19 cellular contexts compared by ENCODE assay signal in genomic region chr2:28206786-28207185, GRCh38.
DNase-seq lines count a peak whose midpoint lies in the region; ATAC-seq lines count a peak whose summit lies in the region.
"Had no signal": no experiment of that assay in that cellular context is flagged by ENCODE, and none has a peak within 500 bp of the region (broad histone marks: within the 10 kb centered on the region; RNA-seq: fewer than 3 reads in every experiment).

No MANE protein-coding gene starts in this region.

- ATAC-seq in GM18907 (IDR thresholded peaks at IDR 0.05; ENCODE audit: unreplicated experiment) (no peak), GM18909 (IDR thresholded peaks at IDR 0.05; ENCODE audit: poor library complexity, unreplicated experiment) (no peak), T-helper 17 cell (no peak)
- ATAC-seq: activated naive CD8-positive, alpha-beta T cell treated with anti-CD3 and anti-CD28 coated beads, Interleukin-2, amount 50 U/mL, for 24 hours had no signal

- peaks cover 4% of the 10 kb centered on the region for H3K36me3 Mint-ChIP-seq in T-helper 17 cell (ENCODE audit: low read depth)
- H3K36me3 Mint-ChIP-seq: neural progenitor cell had no signal

- no peak overlapping the region for H3K4me3 ChIP-seq in SJSA1
- H3K4me3 ChIP-seq: neural progenitor cell, SJCRH30, suprapubic skin had no signal

- H3K27me3 ChIP-seq in SJSA1 (replicated peaks), result no peaks in the 10 kb centered on the region
- H3K27me3 ChIP-seq: neural progenitor cell, SJCRH30, suprapubic skin had no signal

- H3K27ac Mint-ChIP-seq in T-helper 17 cell, result no peak overlapping the region
- H3K27ac Mint-ChIP-seq: activated naive CD8-positive, alpha-beta T cell treated with anti-CD3 and anti-CD28 coated beads, Interleukin-2, amount 50 U/mL, for 24 hours; endodermal cell; neural progenitor cell had no signal

- no peaks in the 10 kb centered on the region for H3K36me3 ChIP-seq in SJSA1
- H3K36me3 ChIP-seq: neural progenitor cell, SJCRH30, suprapubic skin had no signal

- no peaks in the 10 kb centered on the region for H3K27me3 Mint-ChIP-seq in T-helper 17 cell
- H3K27me3 Mint-ChIP-seq: activated naive CD8-positive, alpha-beta T cell treated with anti-CD3 and anti-CD28 coated beads, Interleukin-2, amount 50 U/mL, for 24 hours; central memory CD8-positive, alpha-beta T cell had no signal

- no peaks in the 10 kb centered on the region for H3K9me3 ChIP-seq in SJSA1 (replicated peaks)
- H3K9me3 ChIP-seq in T-helper 17 cell (ENCODE audit: control insufficient read depth, low read length, poor library complexity, severe bottlenecking), result no peaks in the 10 kb centered on the region
- H3K9me3 ChIP-seq: SJCRH30, suprapubic skin had no signal

- H3K27ac ChIP-seq in SJSA1, result no peak overlapping the region
- H3K27ac ChIP-seq: neural progenitor cell, SJCRH30, suprapubic skin had no signal

- H3K4me3 Mint-ChIP-seq in T-helper 17 cell, result no peak overlapping the region
- H3K4me3 Mint-ChIP-seq: activated naive CD8-positive, alpha-beta T cell treated with anti-CD3 and anti-CD28 coated beads, Interleukin-2, amount 50 U/mL, for 24 hours; central memory CD8-positive, alpha-beta T cell; endodermal cell; neural progenitor cell had no signal

- H3K4me1 Mint-ChIP-seq in T-helper 17 cell, result peaks cover 5% of the 10 kb centered on the region
- H3K4me1 Mint-ChIP-seq: activated naive CD8-positive, alpha-beta T cell treated with anti-CD3 and anti-CD28 coated beads, Interleukin-2, amount 50 U/mL, for 24 hours; neural progenitor cell had no signal

- peak; percentile 11 for DNase-seq in COR-L47 (lab: John Stamatoyannopoulos, UW)
- peak; percentile 43 for DNase-seq in NCI-H1105 treated with DMSO at 0.1 percent for 48 hours (lab: John Stamatoyannopoulos, UW)
- peak; percentile 55 to 60 for DNase-seq in SJSA1 (ENCODE audit: low read depth in 1 of 2, low spot score in 2 of 2)
- DNase-seq in iris pigment epithelial cell (ENCODE audit: low read depth), result peak; percentile 53
- no peak for DNase-seq in occipital lobe (lab: John Stamatoyannopoulos, UW)
- no peak for DNase-seq in T-helper 17 cell
- DNase-seq: activated CD4-positive, CD25-positive, alpha-beta regulatory T cell treated with anti-CD3 and anti-CD28 coated beads, Interleukin-2, amount 50 U/mL, for 72 hours; activated naive CD8-positive, alpha-beta T cell treated with anti-CD3 and anti-CD28 coated beads, Interleukin-2, amount 50 U/mL, for 24 hours; endodermal cell; hypothalamus; OCI-M1; stimulated activated CD4-positive, alpha-beta T cell treated with anti-CD3 and anti-CD28 coated beads, Interleukin-4, amount 100 ng/mL, for 4 hours; stimulated activated CD8-positive, alpha-beta memory T cell treated with anti-CD3 and anti-CD28 coated beads, Interleukin-4, amount 100 ng/mL, for 48 hours had no signal

- H3K4me1 ChIP-seq in SJSA1 (replicated peaks), result peaks cover 7% of the 10 kb centered on the region; the same call in 1 of the 2 replicates
- H3K4me1 ChIP-seq: neural progenitor cell, SJCRH30, suprapubic skin had no signal

Comparison
In these comparisons a context has a peak if more than half of its experiments do, and no peak if none do; other contexts are left out.
1. DNase-seq: peak in COR-L47 (single experiment), NCI-H1105 treated with DMSO at 0.1 percent for 48 hours (single experiment), SJSA1 (2 of 2) and iris pigment epithelial cell (single experiment); none in occipital lobe (single experiment) and T-helper 17 cell (0 of 3).